In genomic region chr2:176105727-176106635, GRCh38 we compare ENCODE assay signal across 1 cellular context.
TF ChIP-seq lines count a peak whose summit lies in the region.

No MANE protein-coding gene starts in this region.

TF ChIP-seq in H1, 55 proteins besides CTCF, POLR2A, EP300 and RAD21:
- no peak for TF ChIP-seq GABPA (IDR thresholded peaks at IDR 0.05; ENCODE audit: borderline replicate concordance, insufficient read depth, low read length)
- no peak for TF ChIP-seq BRCA1 (IDR thresholded peaks at IDR 0.05; ENCODE audit: low read depth, low read length)
- no peak for TF ChIP-seq SP4 (IDR thresholded peaks at IDR 0.05; ENCODE audit: low read length)
- TF ChIP-seq CTBP2 (IDR thresholded peaks at IDR 0.05; ENCODE audit: borderline replicate concordance, insufficient read depth, insufficient read length, low read length): peak; percentile 40
- TF ChIP-seq, protein P1, sequence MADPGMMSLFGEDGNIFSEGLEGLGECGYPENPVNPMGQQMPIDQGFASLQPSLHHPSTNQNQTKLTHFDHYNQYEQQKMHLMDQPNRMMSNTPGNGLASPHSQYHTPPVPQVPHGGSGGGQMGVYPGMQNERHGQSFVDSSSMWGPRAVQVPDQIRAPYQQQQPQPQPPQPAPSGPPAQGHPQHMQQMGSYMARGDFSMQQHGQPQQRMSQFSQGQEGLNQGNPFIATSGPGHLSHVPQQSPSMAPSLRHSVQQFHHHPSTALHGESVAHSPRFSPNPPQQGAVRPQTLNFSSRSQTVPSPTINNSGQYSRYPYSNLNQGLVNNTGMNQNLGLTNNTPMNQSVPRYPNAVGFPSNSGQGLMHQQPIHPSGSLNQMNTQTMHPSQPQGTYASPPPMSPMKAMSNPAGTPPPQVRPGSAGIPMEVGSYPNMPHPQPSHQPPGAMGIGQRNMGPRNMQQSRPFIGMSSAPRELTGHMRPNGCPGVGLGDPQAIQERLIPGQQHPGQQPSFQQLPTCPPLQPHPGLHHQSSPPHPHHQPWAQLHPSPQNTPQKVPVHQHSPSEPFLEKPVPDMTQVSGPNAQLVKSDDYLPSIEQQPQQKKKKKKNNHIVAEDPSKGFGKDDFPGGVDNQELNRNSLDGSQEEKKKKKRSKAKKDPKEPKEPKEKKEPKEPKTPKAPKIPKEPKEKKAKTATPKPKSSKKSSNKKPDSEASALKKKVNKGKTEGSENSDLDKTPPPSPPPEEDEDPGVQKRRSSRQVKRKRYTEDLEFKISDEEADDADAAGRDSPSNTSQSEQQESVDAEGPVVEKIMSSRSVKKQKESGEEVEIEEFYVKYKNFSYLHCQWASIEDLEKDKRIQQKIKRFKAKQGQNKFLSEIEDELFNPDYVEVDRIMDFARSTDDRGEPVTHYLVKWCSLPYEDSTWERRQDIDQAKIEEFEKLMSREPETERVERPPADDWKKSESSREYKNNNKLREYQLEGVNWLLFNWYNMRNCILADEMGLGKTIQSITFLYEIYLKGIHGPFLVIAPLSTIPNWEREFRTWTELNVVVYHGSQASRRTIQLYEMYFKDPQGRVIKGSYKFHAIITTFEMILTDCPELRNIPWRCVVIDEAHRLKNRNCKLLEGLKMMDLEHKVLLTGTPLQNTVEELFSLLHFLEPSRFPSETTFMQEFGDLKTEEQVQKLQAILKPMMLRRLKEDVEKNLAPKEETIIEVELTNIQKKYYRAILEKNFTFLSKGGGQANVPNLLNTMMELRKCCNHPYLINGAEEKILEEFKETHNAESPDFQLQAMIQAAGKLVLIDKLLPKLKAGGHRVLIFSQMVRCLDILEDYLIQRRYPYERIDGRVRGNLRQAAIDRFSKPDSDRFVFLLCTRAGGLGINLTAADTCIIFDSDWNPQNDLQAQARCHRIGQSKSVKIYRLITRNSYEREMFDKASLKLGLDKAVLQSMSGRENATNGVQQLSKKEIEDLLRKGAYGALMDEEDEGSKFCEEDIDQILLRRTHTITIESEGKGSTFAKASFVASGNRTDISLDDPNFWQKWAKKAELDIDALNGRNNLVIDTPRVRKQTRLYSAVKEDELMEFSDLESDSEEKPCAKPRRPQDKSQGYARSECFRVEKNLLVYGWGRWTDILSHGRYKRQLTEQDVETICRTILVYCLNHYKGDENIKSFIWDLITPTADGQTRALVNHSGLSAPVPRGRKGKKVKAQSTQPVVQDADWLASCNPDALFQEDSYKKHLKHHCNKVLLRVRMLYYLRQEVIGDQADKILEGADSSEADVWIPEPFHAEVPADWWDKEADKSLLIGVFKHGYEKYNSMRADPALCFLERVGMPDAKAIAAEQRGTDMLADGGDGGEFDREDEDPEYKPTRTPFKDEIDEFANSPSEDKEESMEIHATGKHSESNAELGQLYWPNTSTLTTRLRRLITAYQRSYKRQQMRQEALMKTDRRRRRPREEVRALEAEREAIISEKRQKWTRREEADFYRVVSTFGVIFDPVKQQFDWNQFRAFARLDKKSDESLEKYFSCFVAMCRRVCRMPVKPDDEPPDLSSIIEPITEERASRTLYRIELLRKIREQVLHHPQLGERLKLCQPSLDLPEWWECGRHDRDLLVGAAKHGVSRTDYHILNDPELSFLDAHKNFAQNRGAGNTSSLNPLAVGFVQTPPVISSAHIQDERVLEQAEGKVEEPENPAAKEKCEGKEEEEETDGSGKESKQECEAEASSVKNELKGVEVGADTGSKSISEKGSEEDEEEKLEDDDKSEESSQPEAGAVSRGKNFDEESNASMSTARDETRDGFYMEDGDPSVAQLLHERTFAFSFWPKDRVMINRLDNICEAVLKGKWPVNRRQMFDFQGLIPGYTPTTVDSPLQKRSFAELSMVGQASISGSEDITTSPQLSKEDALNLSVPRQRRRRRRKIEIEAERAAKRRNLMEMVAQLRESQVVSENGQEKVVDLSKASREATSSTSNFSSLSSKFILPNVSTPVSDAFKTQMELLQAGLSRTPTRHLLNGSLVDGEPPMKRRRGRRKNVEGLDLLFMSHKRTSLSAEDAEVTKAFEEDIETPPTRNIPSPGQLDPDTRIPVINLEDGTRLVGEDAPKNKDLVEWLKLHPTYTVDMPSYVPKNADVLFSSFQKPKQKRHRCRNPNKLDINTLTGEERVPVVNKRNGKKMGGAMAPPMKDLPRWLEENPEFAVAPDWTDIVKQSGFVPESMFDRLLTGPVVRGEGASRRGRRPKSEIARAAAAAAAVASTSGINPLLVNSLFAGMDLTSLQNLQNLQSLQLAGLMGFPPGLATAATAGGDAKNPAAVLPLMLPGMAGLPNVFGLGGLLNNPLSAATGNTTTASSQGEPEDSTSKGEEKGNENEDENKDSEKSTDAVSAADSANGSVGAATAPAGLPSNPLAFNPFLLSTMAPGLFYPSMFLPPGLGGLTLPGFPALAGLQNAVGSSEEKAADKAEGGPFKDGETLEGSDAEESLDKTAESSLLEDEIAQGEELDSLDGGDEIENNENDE (IDR thresholded peaks at IDR 0.05; ENCODE audit: insufficient replicate concordance, low read length): no peak
- TF ChIP-seq CBX8 (IDR thresholded peaks at IDR 0.05; ENCODE audit: borderline replicate concordance, low read depth, low read length): peak; percentile 70; the same call in 1 of the 2 replicates
- no peak for TF ChIP-seq MAFK (IDR thresholded peaks at IDR 0.05; ENCODE audit: low read depth, low read length)
- no peak for TF ChIP-seq JUN (IDR thresholded peaks at IDR 0.05; ENCODE audit: low read depth, low read length)
- TF ChIP-seq TAF7 (optimal IDR thresholded peaks at IDR 0.05; ENCODE audit: borderline replicate concordance, low read depth, low read length): no peak
- TF ChIP-seq RNF2 (IDR thresholded peaks at IDR 0.05; ENCODE audit: borderline replicate concordance, low read depth, low read length, missing control alignments, poor library complexity, severe bottlenecking): peak; percentile 41
- TF ChIP-seq ZNF274 (IDR thresholded peaks at IDR 0.05; ENCODE audit: borderline replicate concordance, extremely low read depth, low read length): no peak
- TF ChIP-seq SUZ12 (IDR thresholded peaks at IDR 0.05; ENCODE audit: low read length): peak; percentile 68; the same call in 1 of the 2 replicates
- TF ChIP-seq, protein P2, sequence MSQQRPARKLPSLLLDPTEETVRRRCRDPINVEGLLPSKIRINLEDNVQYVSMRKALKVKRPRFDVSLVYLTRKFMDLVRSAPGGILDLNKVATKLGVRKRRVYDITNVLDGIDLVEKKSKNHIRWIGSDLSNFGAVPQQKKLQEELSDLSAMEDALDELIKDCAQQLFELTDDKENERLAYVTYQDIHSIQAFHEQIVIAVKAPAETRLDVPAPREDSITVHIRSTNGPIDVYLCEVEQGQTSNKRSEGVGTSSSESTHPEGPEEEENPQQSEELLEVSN (IDR thresholded peaks at IDR 0.05): no peak
- no peak for TF ChIP-seq ASH2L (IDR thresholded peaks at IDR 0.05; ENCODE audit: low read length)
- no peak for TF ChIP-seq CREB1 (IDR thresholded peaks at IDR 0.05)
- no peak for TF ChIP-seq FOSL1 (IDR thresholded peaks at IDR 0.05; ENCODE audit: insufficient read depth, low read depth, low read length)
- no peak for TF ChIP-seq SP1 (IDR thresholded peaks at IDR 0.05; ENCODE audit: low read depth, low read length)
- no peak for TF ChIP-seq CHD2 (IDR thresholded peaks at IDR 0.05; ENCODE audit: low read length)
- no peak for TF ChIP-seq EGR1 (IDR thresholded peaks at IDR 0.05; ENCODE audit: borderline replicate concordance, low read depth, low read length)
- no peak for TF ChIP-seq RXRA (IDR thresholded peaks at IDR 0.05; ENCODE audit: insufficient read depth, low read depth, low read length)
- TF ChIP-seq EZH2 (IDR thresholded peaks at IDR 0.05; ENCODE audit: low read depth, low read length, severe bottlenecking): no peak
- no peak for TF ChIP-seq TEAD4 (IDR thresholded peaks at IDR 0.05; ENCODE audit: low read depth, low read length)
- TF ChIP-seq NANOG (IDR thresholded peaks at IDR 0.05; ENCODE audit: insufficient read depth, low read depth, low read length, poor library complexity, severe bottlenecking): no peak
